Comparison of ENCODE assay signal across 30 cellular contexts in the genomic region with DNA sequence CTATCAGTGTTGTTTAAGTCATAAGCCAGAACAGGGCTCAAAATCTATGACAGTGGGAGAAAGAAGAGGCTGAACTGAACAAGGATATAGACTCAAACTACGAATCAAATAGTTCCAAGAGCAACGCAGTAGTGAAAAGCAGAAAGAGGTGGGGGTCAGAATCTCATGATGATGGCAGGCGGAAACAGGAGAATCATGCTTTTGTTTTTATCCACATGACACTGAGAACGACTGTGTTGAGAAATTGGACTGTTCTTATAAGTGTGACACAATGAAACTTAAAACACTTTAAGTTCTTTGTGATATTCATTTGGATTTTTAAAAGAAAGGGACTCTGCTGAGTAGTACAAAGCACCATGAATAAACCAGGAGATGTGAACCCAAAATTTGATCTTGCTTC.
"Had no signal": no experiment of that assay in that cellular context is flagged by ENCODE, and none has a peak within 500 bp of the region (broad histone marks: within the 10 kb centered on the region; RNA-seq: fewer than 3 reads in every experiment).

No MANE protein-coding gene starts in this region.

- H3K9me3 Mint-ChIP-seq: activated naive CD4-positive, alpha-beta T cell treated with anti-CD3 and anti-CD28 coated beads, Interleukin-2, amount 50 U/mL, for 24 hours had no signal

- DNase-seq: activated CD4-positive, alpha-beta memory T cell treated with anti-CD3 and anti-CD28 coated beads for 36 hours; activated CD4-positive, alpha-beta T cell treated with anti-CD3 and anti-CD28 coated beads for 36 hours; activated CD4-positive, alpha-beta T cell treated with anti-CD3 and anti-CD28 coated beads, Interleukin-2, amount 10 ng/mL, durations not matched to agents 24 days and 14 days; activated CD4-positive, CD25-positive, alpha-beta regulatory T cell; activated CD4-positive, CD25-positive, alpha-beta regulatory T cell treated with anti-CD3 and anti-CD28 coated beads, Interleukin-2, amount 50 U/mL, for 72 hours; activated CD8-positive, alpha-beta memory T cell treated with anti-CD3 and anti-CD28 coated beads, Interleukin-2, amount 10 ng/mL, durations not matched to agents 7 days and 5 days; activated CD8-positive, alpha-beta memory T cell treated with anti-CD3 and anti-CD28 coated beads, Interleukin-2, amount 50 U/mL, for 4 hours; activated CD8-positive, alpha-beta T cell treated with anti-CD3 and anti-CD28 coated beads, Interleukin-2, amount 10 ng/mL, durations not matched to agents 7 days and 5 days; activated effector memory CD4-positive, alpha-beta T cell treated with anti-CD3 and anti-CD28 coated beads, Interleukin-2, amount 50 U/mL, for 16 hours; activated naive CD4-positive, alpha-beta T cell treated with anti-CD3 and anti-CD28 coated beads for 36 hours; activated naive CD8-positive, alpha-beta T cell treated with anti-CD3 and anti-CD28 coated beads for 36 hours; activated naive CD8-positive, alpha-beta T cell treated with anti-CD3 and anti-CD28 coated beads, Interleukin-2, amount 50 U/mL, for 24 hours; activated T-cell treated with anti-CD3 and anti-CD28 coated beads, Interleukin-2, amount 50 U/mL, for 1 hour; activated T-cell treated with anti-CD3 and anti-CD28 coated beads, Interleukin-2, amount 50 U/mL, for 48 hours; adrenal gland; amygdala; aorta; body of pancreas; caudate nucleus; cortex of kidney; dermis blood vessel endothelial cell; effector CD4-positive, alpha-beta T cell; head of caudate nucleus; T-helper 2 cell had no signal

- H3K4me1 Mint-ChIP-seq: activated CD4-positive, alpha-beta T cell treated with anti-CD3 and anti-CD28 coated beads for 36 hours; activated CD4-positive, alpha-beta T cell treated with anti-CD3 and anti-CD28 coated beads, Interleukin-2, amount 10 ng/mL, durations not matched to agents 24 days and 14 days; activated CD8-positive, alpha-beta memory T cell treated with anti-CD3 and anti-CD28 coated beads, Interleukin-2, amount 10 ng/mL, durations not matched to agents 7 days and 5 days; activated naive CD4-positive, alpha-beta T cell treated with anti-CD3 and anti-CD28 coated beads, Interleukin-2, amount 50 U/mL, for 24 hours; activated naive CD8-positive, alpha-beta T cell treated with anti-CD3 and anti-CD28 coated beads for 36 hours; activated naive CD8-positive, alpha-beta T cell treated with anti-CD3 and anti-CD28 coated beads, Interleukin-2, amount 50 U/mL, for 24 hours had no signal

- H3K9me3 ChIP-seq: adrenal gland, body of pancreas, esophagus muscularis mucosa, gastroesophageal sphincter had no signal

- H3K4me1 ChIP-seq: body of pancreas, foreskin keratinocyte, gastroesophageal sphincter had no signal

- ATAC-seq: activated CD4-positive, alpha-beta T cell treated with anti-CD3 and anti-CD28 coated beads for 36 hours; activated CD8-positive, alpha-beta memory T cell treated with anti-CD3 and anti-CD28 coated beads, Interleukin-2, amount 10 ng/mL, durations not matched to agents 7 days and 5 days; activated CD8-positive, alpha-beta T cell treated with anti-CD3 and anti-CD28 coated beads, Interleukin-2, amount 10 ng/mL, durations not matched to agents 7 days and 5 days; activated naive CD8-positive, alpha-beta T cell treated with anti-CD3 and anti-CD28 coated beads, Interleukin-2, amount 50 U/mL, for 24 hours; body of pancreas; foreskin keratinocyte; gastroesophageal sphincter had no signal

- H3K27ac Mint-ChIP-seq: activated CD4-positive, alpha-beta memory T cell treated with anti-CD3 and anti-CD28 coated beads for 36 hours; activated CD4-positive, alpha-beta T cell treated with anti-CD3 and anti-CD28 coated beads for 36 hours; activated CD4-positive, alpha-beta T cell treated with anti-CD3 and anti-CD28 coated beads, Interleukin-2, amount 10 ng/mL, durations not matched to agents 24 days and 14 days; activated CD8-positive, alpha-beta memory T cell treated with anti-CD3 and anti-CD28 coated beads, Interleukin-2, amount 10 ng/mL, durations not matched to agents 7 days and 5 days; activated CD8-positive, alpha-beta T cell treated with anti-CD3 and anti-CD28 coated beads, Interleukin-2, amount 10 ng/mL, durations not matched to agents 7 days and 5 days; activated naive CD4-positive, alpha-beta T cell treated with anti-CD3 and anti-CD28 coated beads for 36 hours; activated naive CD4-positive, alpha-beta T cell treated with anti-CD3 and anti-CD28 coated beads, Interleukin-2, amount 50 U/mL, for 24 hours; activated naive CD8-positive, alpha-beta T cell treated with anti-CD3 and anti-CD28 coated beads for 36 hours; activated naive CD8-positive, alpha-beta T cell treated with anti-CD3 and anti-CD28 coated beads, Interleukin-2, amount 50 U/mL, for 24 hours; activated T-helper 1 cell treated with anti-CD3 and anti-CD28 coated beads, Interleukin-12 subunit alpha, Interleukin-12 subunit beta, Interleukin-2, Interleukin-4 antibody, amounts not matched to agents 30 ng/mL and 10 ng/mL and 1 ng/mL, durations not matched to agents 14 hours and 24 hours and 36 hours; activated T-helper 2 cell treated with anti-CD3 and anti-CD28 coated beads, Interferon-gamma antibody, Interleukin-2, Interleukin-4, amounts not matched to agents 10 μg/mL and 5 μg/mL and 100 μg/mL, durations not matched to agents 14 hours and 24 hours and 36 hours had no signal

- H3K4me3 Mint-ChIP-seq: activated CD4-positive, alpha-beta memory T cell treated with anti-CD3 and anti-CD28 coated beads for 36 hours; activated CD4-positive, alpha-beta T cell treated with anti-CD3 and anti-CD28 coated beads for 36 hours; activated CD4-positive, alpha-beta T cell treated with anti-CD3 and anti-CD28 coated beads, Interleukin-2, amount 10 ng/mL, durations not matched to agents 24 days and 14 days; activated CD8-positive, alpha-beta memory T cell treated with anti-CD3 and anti-CD28 coated beads, Interleukin-2, amount 10 ng/mL, durations not matched to agents 7 days and 5 days; activated CD8-positive, alpha-beta T cell treated with anti-CD3 and anti-CD28 coated beads, Interleukin-2, amount 10 ng/mL, durations not matched to agents 7 days and 5 days; activated naive CD4-positive, alpha-beta T cell treated with anti-CD3 and anti-CD28 coated beads for 36 hours; activated naive CD4-positive, alpha-beta T cell treated with anti-CD3 and anti-CD28 coated beads, Interleukin-2, amount 50 U/mL, for 24 hours; activated naive CD8-positive, alpha-beta T cell treated with anti-CD3 and anti-CD28 coated beads for 36 hours; activated naive CD8-positive, alpha-beta T cell treated with anti-CD3 and anti-CD28 coated beads, Interleukin-2, amount 50 U/mL, for 24 hours; activated T-helper 1 cell treated with anti-CD3 and anti-CD28 coated beads, Interleukin-12 subunit alpha, Interleukin-12 subunit beta, Interleukin-2, Interleukin-4 antibody, amounts not matched to agents 30 ng/mL and 10 ng/mL and 1 ng/mL, durations not matched to agents 14 hours and 24 hours and 36 hours had no signal

- H3K27me3 Mint-ChIP-seq: activated CD4-positive, alpha-beta memory T cell treated with anti-CD3 and anti-CD28 coated beads for 36 hours; activated CD4-positive, alpha-beta T cell treated with anti-CD3 and anti-CD28 coated beads for 36 hours; activated CD4-positive, alpha-beta T cell treated with anti-CD3 and anti-CD28 coated beads, Interleukin-2, amount 10 ng/mL, durations not matched to agents 24 days and 14 days; activated CD8-positive, alpha-beta memory T cell treated with anti-CD3 and anti-CD28 coated beads, Interleukin-2, amount 10 ng/mL, durations not matched to agents 7 days and 5 days; activated naive CD4-positive, alpha-beta T cell treated with anti-CD3 and anti-CD28 coated beads, Interleukin-2, amount 50 U/mL, for 24 hours; activated naive CD8-positive, alpha-beta T cell treated with anti-CD3 and anti-CD28 coated beads for 36 hours; activated naive CD8-positive, alpha-beta T cell treated with anti-CD3 and anti-CD28 coated beads, Interleukin-2, amount 50 U/mL, for 24 hours had no signal

- H3K27ac ChIP-seq: adrenal gland, body of pancreas, esophagus muscularis mucosa, foreskin keratinocyte, gastroesophageal sphincter had no signal

- H3K4me3 ChIP-seq: adrenal gland, body of pancreas, esophagus muscularis mucosa, gastroesophageal sphincter had no signal

- H3K27me3 ChIP-seq: adrenal gland, body of pancreas, esophagus muscularis mucosa, foreskin keratinocyte, gastroesophageal sphincter had no signal

- H3K36me3 ChIP-seq: adrenal gland, esophagus muscularis mucosa, gastroesophageal sphincter had no signal
